1 cellular context compared by ENCODE assay signal in genomic region chr1:226578946-226579639, GRCh38.
TF ChIP-seq lines count a peak whose summit lies in the region.

No MANE protein-coding gene starts in this region.

TF ChIP-seq in K562, 482 proteins besides CTCF, POLR2A, EP300 and RAD21 (continued from another document):
- 0 out of 2 replicates have a peak, but pooled peaks have one; percentile 29 for TF ChIP-seq REST (CRISPR knock-in tag; IDR thresholded peaks at IDR 0.05; ENCODE audit: low read depth)
- no peak for TF ChIP-seq ASH1L (IDR thresholded peaks at IDR 0.05; ENCODE audit: borderline replicate concordance, low read depth, partially characterized antibody)
- TF ChIP-seq ARID4B (CRISPR knock-in tag; IDR thresholded peaks at IDR 0.05): no peak
- TF ChIP-seq OTX1 (CRISPR knock-in tag; IDR thresholded peaks at IDR 0.05): peak; percentile 46; the same call in 1 of the 2 replicates
- TF ChIP-seq MAZ (CRISPR knock-in tag; conservative IDR thresholded peaks at IDR 0.05 in 1 of 2, IDR thresholded peaks at IDR 0.05 in 1 of 2): peak in 1 of 2 experiments; percentile 26; a peak in 1 of 4 replicates
- no peak for TF ChIP-seq KLF1 (tag; IDR thresholded peaks at IDR 0.05)
- TF ChIP-seq ZNF316 (IDR thresholded peaks at IDR 0.05): peak; percentile 80
- TF ChIP-seq YBX1 (IDR thresholded peaks at IDR 0.05): no peak
- TF ChIP-seq ZNF324 (CRISPR knock-in tag; IDR thresholded peaks at IDR 0.05): peak; percentile 23; the same call in 1 of the 2 replicates
- 0 out of 2 replicates have a peak, but pooled peaks have one; percentile 28 for TF ChIP-seq ARID1B (IDR thresholded peaks at IDR 0.05)
- peak; percentile 83 for TF ChIP-seq MECOM (CRISPR knock-in tag; IDR thresholded peaks at IDR 0.05)
- TF ChIP-seq CTBP1 (IDR thresholded peaks at IDR 0.05; ENCODE audit: borderline replicate concordance): peak; percentile 53; the same call in 1 of the 2 replicates
- peak; percentile 75 for TF ChIP-seq MAFG (tag; conservative IDR thresholded peaks at IDR 0.05)
- peak; percentile 50; the same call in 1 of the 2 replicates for TF ChIP-seq SMAD3 (CRISPR knock-in tag; conservative IDR thresholded peaks at IDR 0.05)
- peak; percentile 77 for TF ChIP-seq C11orf30 (IDR thresholded peaks at IDR 0.05; ENCODE audit: low read depth)
- TF ChIP-seq ATF4 (CRISPR knock-in tag; IDR thresholded peaks at IDR 0.05): 0 out of 2 replicates have a peak, but pooled peaks have one; percentile 25
- 0 out of 2 replicates have a peak, but pooled peaks have one; percentile 8 for TF ChIP-seq DPF2 (IDR thresholded peaks at IDR 0.05)
- peak; percentile 39; the same call in 1 of the 2 replicates for TF ChIP-seq CBFA2T3 (IDR thresholded peaks at IDR 0.05)
- 0 out of 2 replicates have a peak, but pooled peaks have one; percentile 38 for TF ChIP-seq ERF (CRISPR knock-in tag; IDR thresholded peaks at IDR 0.05)
- TF ChIP-seq ZBTB9 (CRISPR knock-in tag; IDR thresholded peaks at IDR 0.05): 0 out of 2 replicates have a peak, but pooled peaks have one; percentile 36
- no peak for TF ChIP-seq SNIP1 (IDR thresholded peaks at IDR 0.05; ENCODE audit: low read depth)
TF ChIP-seq in K562: peak in this region for 19.
